In genomic region chr22:21071796-21072195, GRCh38 we compare ENCODE assay signal across 7 cellular contexts. TPM values are rescaled to one million over a fixed set of nuclear protein-coding genes. Genes with fewer than 3 reads are reported as not detected.
"Had no signal": no experiment of that assay in that cellular context is flagged by ENCODE, and none has a peak within 500 bp of the region (broad histone marks: within the 10 kb centered on the region; RNA-seq: fewer than 3 reads in every experiment).

No MANE protein-coding gene starts in this region.

RNA-seq across cellular contexts. Expression of gene LRRC74B, which starts 26.1 kb away (rescaled TPM):
- total RNA-seq: GM23248, GM23338, H1, H4, H7, H9, HFFc6 had no signal
- polyA plus RNA-seq: GM23248, GM23338, H1 had no signal

RNA-seq across cellular contexts. Expression of gene SLC7A4, which starts 39.4 kb away (rescaled TPM):
- total RNA-seq: GM23248, H1, H4, H7 had no signal
- polyA plus RNA-seq: GM23248 had no signal

RNA-seq across cellular contexts. Expression of gene P2RX6, which starts 56.8 kb away (rescaled TPM):
- total RNA-seq: GM23338, H1, H9 had no signal
- polyA plus RNA-seq: GM23338 had no signal
